9 cellular contexts compared by ENCODE assay signal in the genomic region with DNA sequence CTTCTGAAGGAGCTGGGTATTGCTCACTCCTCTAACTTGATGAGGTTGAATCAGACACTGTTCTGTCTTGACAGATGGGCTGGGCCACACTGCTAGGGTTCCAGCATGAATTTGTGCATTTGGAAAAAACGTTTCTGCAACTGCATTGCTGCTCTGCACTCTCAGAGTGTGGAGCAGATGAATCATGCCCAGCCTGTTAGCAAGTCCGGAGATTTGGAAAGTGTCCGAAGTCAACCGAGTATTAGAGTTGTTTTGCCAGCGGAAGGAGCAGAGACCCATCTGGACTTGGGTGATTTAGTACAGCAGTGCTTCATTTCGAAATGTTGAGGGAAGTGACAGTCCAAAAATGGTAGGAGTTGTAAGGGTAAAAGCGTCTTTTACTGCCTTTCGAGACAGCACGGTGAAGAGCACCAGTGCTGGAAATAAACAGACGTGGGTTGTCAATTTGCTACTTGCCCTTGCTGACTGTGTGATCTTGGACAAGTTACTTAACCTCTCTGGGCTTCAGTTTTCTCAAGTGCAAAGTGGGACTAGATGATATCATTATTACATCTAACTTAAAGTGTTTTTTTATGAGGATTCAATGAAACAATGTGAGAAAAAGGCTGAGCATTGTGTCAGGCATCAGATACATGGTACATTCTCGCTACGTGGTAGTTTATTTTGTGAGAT.
DNase-seq lines count a peak whose midpoint lies in the region; ATAC-seq and TF ChIP-seq lines count a peak whose summit lies in the region.
"Had no signal": no experiment of that assay in that cellular context is flagged by ENCODE, and none has a peak within 500 bp of the region (broad histone marks: within the 10 kb centered on the region; RNA-seq: fewer than 3 reads in every experiment).

No MANE protein-coding gene starts in this region.

- H3K36me3 ChIP-seq in hepatocyte (replicated peaks; ENCODE audit: insufficient read depth, low read depth) = no peaks in the 10 kb centered on the region
- H3K36me3 ChIP-seq in HAP-1 (replicated peaks) = no peaks in the 10 kb centered on the region

- WGBS in hepatocyte (ENCODE audit: low lambda C conversion rate, missing lambda C conversion rate) = 66% methylated on average over 12 of the region's 12 CpGs

- H3K79me2 ChIP-seq in hepatocyte = no peaks in the 10 kb centered on the region

- H2AFZ ChIP-seq in hepatocyte = no peak overlapping the region

- H3K4me1 ChIP-seq in hepatocyte (ENCODE audit: insufficient read depth) (no peaks in the 10 kb centered on the region), HAP-1 (no peaks in the 10 kb centered on the region; the same call in 1 of the 2 replicates)

- H3K27me3 Mint-ChIP-seq in type B pancreatic cell = no peaks in the 10 kb centered on the region

- H3K9me3 Mint-ChIP-seq in type B pancreatic cell = no peaks in the 10 kb centered on the region

- H3K4me3 Mint-ChIP-seq in type B pancreatic cell = peak overlapping the region; percentile 21

- in situ Hi-C loops in HAP-1 (cut with MboI; ENCODE audit: low sequenced_read_pairs) = no loop called here

- H3K27ac ChIP-seq in HL-60 (replicated peaks) (peak overlapping the region; percentile 43), hepatocyte (no peak overlapping the region)

- no peak overlapping the region for H3K4me3 ChIP-seq in HL-60 (replicated peaks; ENCODE audit: insufficient read depth, low read length)
- H3K4me3 ChIP-seq in hepatocyte = no peak overlapping the region
- H3K4me3 ChIP-seq in HAP-1 = no peak overlapping the region

- H3K27me3 ChIP-seq in HL-60 (ENCODE audit: insufficient read depth, poor library complexity, severe bottlenecking) = no peaks in the 10 kb centered on the region
- H3K27me3 ChIP-seq in hepatocyte = no peaks in the 10 kb centered on the region
- H3K27me3 ChIP-seq in HAP-1 (ENCODE audit: low read depth) = no peaks in the 10 kb centered on the region

- H3K9me2 ChIP-seq in hepatocyte (replicated peaks; ENCODE audit: insufficient read depth) = no peaks in the 10 kb centered on the region

- no peaks in the 10 kb centered on the region for H4K20me1 ChIP-seq in hepatocyte (ENCODE audit: insufficient read depth, poor library complexity, severe bottlenecking)

- peak overlapping the region; percentile 21 for H3K4me2 ChIP-seq in hepatocyte

- no peak for ATAC-seq in GM21447 (IDR thresholded peaks at IDR 0.05; ENCODE audit: unreplicated experiment)

- TF ChIP-seq CTCF in HL-60 (IDR thresholded peaks at IDR 0.05; ENCODE audit: insufficient read depth, low read length) (no peak), hepatocyte (IDR thresholded peaks at IDR 0.05; ENCODE audit: poor library complexity) (no peak), type B pancreatic cell (conservative IDR thresholded peaks at IDR 0.05) (no peak)

- DNase-seq in HL-60 (ENCODE audit: low read depth in 1 of 2, low spot score in 1 of 2) (peak; percentile 58 to 59), amniotic epithelial cell (ENCODE audit: low read depth) (peak; percentile 87), hepatocyte (ENCODE audit: low spot score) (peak; percentile 42), type B pancreatic cell (ENCODE audit: extremely low spot score, unreplicated experiment) (no peak), HAP-1 (ENCODE audit: low spot score in 2 of 2) (no peak)
- no peak for DNase-seq in stimulated activated CD4-positive, alpha-beta T cell treated with anti-CD3 and anti-CD28 coated beads, Interleukin-2, amount 100 ng/mL, for 24 hours
- DNase-seq: NCI-H2081; stimulated activated CD4-positive, alpha-beta T cell treated with anti-CD3 and anti-CD28 coated beads, Interleukin-2, amount 100 ng/mL, for 48 hours had no signal

- H3K9me3 ChIP-seq in hepatocyte (ENCODE audit: low read depth) (no peaks in the 10 kb centered on the region), HAP-1 (no peaks in the 10 kb centered on the region)

- peak overlapping the region; percentile 64 for H3K27ac Mint-ChIP-seq in type B pancreatic cell

- peaks cover 2% of the 10 kb centered on the region for H3K36me3 Mint-ChIP-seq in type B pancreatic cell

- peaks cover 41% of the 10 kb centered on the region for H3K4me1 Mint-ChIP-seq in type B pancreatic cell (ENCODE audit: unreplicated experiment)

Comparison
In these comparisons a context has a peak if more than half of its experiments do, and no peak if none do; other contexts are left out.
1. DNase-seq: peak in HL-60 (2 of 2), amniotic epithelial cell (single experiment) and hepatocyte (single experiment); none in type B pancreatic cell (single experiment), stimulated activated CD4-positive, alpha-beta T cell treated with anti-CD3 and anti-CD28 coated beads, Interleukin-2, amount 100 ng/mL, for 24 hours (0 of 2) and HAP-1 (0 of 2).